ENCODE assay signal across 1 cellular context in the genomic region with DNA sequence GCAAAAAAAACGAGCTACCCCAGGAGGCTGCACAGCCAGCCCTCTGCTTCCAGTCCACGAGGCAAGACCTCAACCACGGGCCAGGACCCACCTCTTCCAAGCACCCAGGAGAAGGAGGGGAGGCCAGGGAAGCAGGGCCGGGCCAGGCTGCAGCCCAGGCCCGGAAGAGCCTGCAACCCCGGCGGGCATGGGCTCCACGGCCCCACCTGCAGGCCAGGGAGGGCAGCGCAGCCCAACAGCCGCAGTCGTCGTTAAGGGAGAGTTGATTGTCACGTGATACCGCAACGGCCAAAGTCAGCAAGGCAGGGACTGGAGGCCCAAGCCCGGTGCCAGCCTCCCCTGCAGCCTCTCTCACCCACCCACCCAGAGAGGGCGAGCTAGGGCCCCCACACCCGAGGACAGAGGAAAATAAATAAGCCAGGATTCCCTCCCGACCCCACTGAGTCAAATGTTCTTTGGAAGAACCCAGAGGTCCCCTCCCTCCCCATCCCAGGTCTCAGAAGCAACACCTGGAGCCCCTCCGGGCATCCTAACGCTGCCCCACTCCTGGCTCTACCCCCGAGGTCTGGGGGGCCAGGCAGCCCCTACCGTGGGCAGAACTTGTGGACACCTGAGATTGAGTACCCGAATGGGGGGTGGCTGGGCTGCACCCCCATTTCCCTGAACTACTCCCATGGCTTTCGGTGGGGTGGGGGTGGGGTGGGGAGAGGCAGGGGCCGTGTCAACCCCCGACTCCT.
TF ChIP-seq lines count a peak whose summit lies in the region.

No MANE protein-coding gene starts in this region.

TF ChIP-seq in K562, 482 proteins besides CTCF, POLR2A, EP300 and RAD21 (continued from another document and continues in another):
- TF ChIP-seq, protein P1, sequence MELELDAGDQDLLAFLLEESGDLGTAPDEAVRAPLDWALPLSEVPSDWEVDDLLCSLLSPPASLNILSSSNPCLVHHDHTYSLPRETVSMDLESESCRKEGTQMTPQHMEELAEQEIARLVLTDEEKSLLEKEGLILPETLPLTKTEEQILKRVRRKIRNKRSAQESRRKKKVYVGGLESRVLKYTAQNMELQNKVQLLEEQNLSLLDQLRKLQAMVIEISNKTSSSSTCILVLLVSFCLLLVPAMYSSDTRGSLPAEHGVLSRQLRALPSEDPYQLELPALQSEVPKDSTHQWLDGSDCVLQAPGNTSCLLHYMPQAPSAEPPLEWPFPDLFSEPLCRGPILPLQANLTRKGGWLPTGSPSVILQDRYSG (tag; conservative IDR thresholded peaks at IDR 0.05; ENCODE audit: low read depth) = no peak
- TF ChIP-seq FOXM1 (IDR thresholded peaks at IDR 0.05; ENCODE audit: low read depth) (no peak; the same call in 1 of the 2 replicates), FOXM1 (CRISPR knock-in tag; IDR thresholded peaks at IDR 0.05; ENCODE audit: low read depth) (no peak), CAMTA2 (CRISPR knock-in tag; conservative IDR thresholded peaks at IDR 0.05) (no peak), NFATC3 (IDR thresholded peaks at IDR 0.05) (no peak), PURB (CRISPR knock-in tag; IDR thresholded peaks at IDR 0.05; ENCODE audit: low read depth) (no peak), TCF3 (CRISPR knock-in tag; IDR thresholded peaks at IDR 0.05) (0 out of 2 replicates have a peak, but pooled peaks have one; percentile 13), ZNF124 (CRISPR knock-in tag; IDR thresholded peaks at IDR 0.05) (no peak), ZC3H4 (CRISPR knock-in tag; IDR thresholded peaks at IDR 0.05; ENCODE audit: borderline replicate concordance) (no peak), GTF2E2 (tag; IDR thresholded peaks at IDR 0.05) (no peak), PTBP1 (IDR thresholded peaks at IDR 0.05; ENCODE audit: low read depth, low read length) (no peak), CREB1 (IDR thresholded peaks at IDR 0.05) (peak; percentile 21), CREB1 (CRISPR knock-in tag; IDR thresholded peaks at IDR 0.05) (peak; percentile 68; the same call in 1 of the 2 replicates), POLR2AphosphoS2 (IDR thresholded peaks at IDR 0.05; ENCODE audit: low read length) (no peak), XRCC5 (IDR thresholded peaks at IDR 0.05; ENCODE audit: low read depth, low read length) (peak; percentile 95), GTF2F1 (IDR thresholded peaks at IDR 0.05; ENCODE audit: low read depth, low read length) (no peak), ZNF436 (CRISPR knock-in tag; IDR thresholded peaks at IDR 0.05) (no peak), BRF1 (IDR thresholded peaks at IDR 0.05; ENCODE audit: borderline replicate concordance, extremely low read depth, insufficient read length) (no peak), ETV6 (IDR thresholded peaks at IDR 0.05; ENCODE audit: borderline replicate concordance in 1 of 2, low read depth in 2 of 2, low read length in 1 of 2) (no peak), ETV6 (CRISPR knock-in tag; IDR thresholded peaks at IDR 0.05; ENCODE audit: borderline replicate concordance) (no peak), PHB2 (IDR thresholded peaks at IDR 0.05; ENCODE audit: low read depth) (no peak), SMAD2 (IDR thresholded peaks at IDR 0.05; ENCODE audit: low read depth, low read length) (no peak), HNRNPUL1 (IDR thresholded peaks at IDR 0.05; ENCODE audit: low read length) (no peak), SMARCC2 (IDR thresholded peaks at IDR 0.05; ENCODE audit: low read depth) (no peak), DNMT1 (IDR thresholded peaks at IDR 0.05) (no peak), CBFA2T3 (IDR thresholded peaks at IDR 0.05) (no peak), SRSF1 (IDR thresholded peaks at IDR 0.05; ENCODE audit: low read depth, low read length) (no peak), ELF1 (tag; IDR thresholded peaks at IDR 0.05) (peak; percentile 78), ZNF24 (IDR thresholded peaks at IDR 0.05) (no peak; the same call in 1 of the 2 replicates), HDGF (IDR thresholded peaks at IDR 0.05) (no peak), CBX5 (IDR thresholded peaks at IDR 0.05; ENCODE audit: borderline replicate concordance, low read depth) (no peak), ZNF212 (CRISPR knock-in tag; IDR thresholded peaks at IDR 0.05) (no peak), GABPA (tag; conservative IDR thresholded peaks at IDR 0.05; ENCODE audit: low read depth) (no peak; the same call in 1 of the 2 replicates), ZNF431 (CRISPR knock-in tag; IDR thresholded peaks at IDR 0.05) (no peak)
- TF ChIP-seq, protein P2, sequence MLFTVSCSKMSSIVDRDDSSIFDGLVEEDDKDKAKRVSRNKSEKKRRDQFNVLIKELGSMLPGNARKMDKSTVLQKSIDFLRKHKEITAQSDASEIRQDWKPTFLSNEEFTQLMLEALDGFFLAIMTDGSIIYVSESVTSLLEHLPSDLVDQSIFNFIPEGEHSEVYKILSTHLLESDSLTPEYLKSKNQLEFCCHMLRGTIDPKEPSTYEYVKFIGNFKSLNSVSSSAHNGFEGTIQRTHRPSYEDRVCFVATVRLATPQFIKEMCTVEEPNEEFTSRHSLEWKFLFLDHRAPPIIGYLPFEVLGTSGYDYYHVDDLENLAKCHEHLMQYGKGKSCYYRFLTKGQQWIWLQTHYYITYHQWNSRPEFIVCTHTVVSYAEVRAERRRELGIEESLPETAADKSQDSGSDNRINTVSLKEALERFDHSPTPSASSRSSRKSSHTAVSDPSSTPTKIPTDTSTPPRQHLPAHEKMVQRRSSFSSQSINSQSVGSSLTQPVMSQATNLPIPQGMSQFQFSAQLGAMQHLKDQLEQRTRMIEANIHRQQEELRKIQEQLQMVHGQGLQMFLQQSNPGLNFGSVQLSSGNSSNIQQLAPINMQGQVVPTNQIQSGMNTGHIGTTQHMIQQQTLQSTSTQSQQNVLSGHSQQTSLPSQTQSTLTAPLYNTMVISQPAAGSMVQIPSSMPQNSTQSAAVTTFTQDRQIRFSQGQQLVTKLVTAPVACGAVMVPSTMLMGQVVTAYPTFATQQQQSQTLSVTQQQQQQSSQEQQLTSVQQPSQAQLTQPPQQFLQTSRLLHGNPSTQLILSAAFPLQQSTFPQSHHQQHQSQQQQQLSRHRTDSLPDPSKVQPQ (CRISPR knock-in tag; IDR thresholded peaks at IDR 0.05; ENCODE audit: borderline replicate concordance) = no peak
- TF ChIP-seq, protein P3, sequence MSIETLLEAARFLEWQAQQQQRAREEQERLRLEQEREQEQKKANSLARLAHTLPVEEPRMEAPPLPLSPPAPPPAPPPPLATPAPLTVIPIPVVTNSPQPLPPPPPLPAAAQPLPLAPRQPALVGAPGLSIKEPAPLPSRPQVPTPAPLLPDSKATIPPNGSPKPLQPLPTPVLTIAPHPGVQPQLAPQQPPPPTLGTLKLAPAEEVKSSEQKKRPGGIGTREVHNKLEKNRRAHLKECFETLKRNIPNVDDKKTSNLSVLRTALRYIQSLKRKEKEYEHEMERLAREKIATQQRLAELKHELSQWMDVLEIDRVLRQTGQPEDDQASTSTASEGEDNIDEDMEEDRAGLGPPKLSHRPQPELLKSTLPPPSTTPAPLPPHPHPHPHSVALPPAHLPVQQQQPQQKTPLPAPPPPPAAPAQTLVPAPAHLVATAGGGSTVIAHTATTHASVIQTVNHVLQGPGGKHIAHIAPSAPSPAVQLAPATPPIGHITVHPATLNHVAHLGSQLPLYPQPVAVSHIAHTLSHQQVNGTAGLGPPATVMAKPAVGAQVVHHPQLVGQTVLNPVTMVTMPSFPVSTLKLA (conservative IDR thresholded peaks at IDR 0.05) = peak; percentile 71 to 72
- TF ChIP-seq, protein P4, sequence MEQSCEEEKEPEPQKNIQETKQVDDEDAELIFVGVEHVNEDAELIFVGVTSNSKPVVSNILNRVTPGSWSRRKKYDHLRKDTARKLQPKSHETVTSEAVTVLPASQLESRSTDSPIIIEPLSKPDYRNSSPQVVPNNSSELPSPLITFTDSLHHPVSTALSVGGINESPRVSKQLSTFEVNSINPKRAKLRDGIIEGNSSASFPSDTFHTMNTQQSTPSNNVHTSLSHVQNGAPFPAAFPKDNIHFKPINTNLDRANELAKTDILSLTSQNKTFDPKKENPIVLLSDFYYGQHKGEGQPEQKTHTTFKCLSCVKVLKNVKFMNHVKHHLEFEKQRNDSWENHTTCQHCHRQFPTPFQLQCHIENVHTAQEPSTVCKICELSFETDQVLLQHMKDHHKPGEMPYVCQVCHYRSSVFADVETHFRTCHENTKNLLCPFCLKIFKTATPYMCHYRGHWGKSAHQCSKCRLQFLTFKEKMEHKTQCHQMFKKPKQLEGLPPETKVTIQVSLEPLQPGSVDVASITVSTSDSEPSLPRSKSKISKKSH (CRISPR knock-in tag; IDR thresholded peaks at IDR 0.05) = no peak
- TF ChIP-seq, protein P5, sequence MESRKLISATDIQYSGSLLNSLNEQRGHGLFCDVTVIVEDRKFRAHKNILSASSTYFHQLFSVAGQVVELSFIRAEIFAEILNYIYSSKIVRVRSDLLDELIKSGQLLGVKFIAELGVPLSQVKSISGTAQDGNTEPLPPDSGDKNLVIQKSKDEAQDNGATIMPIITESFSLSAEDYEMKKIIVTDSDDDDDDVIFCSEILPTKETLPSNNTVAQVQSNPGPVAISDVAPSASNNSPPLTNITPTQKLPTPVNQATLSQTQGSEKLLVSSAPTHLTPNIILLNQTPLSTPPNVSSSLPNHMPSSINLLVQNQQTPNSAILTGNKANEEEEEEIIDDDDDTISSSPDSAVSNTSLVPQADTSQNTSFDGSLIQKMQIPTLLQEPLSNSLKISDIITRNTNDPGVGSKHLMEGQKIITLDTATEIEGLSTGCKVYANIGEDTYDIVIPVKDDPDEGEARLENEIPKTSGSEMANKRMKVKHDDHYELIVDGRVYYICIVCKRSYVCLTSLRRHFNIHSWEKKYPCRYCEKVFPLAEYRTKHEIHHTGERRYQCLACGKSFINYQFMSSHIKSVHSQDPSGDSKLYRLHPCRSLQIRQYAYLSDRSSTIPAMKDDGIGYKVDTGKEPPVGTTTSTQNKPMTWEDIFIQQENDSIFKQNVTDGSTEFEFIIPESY (CRISPR knock-in tag; IDR thresholded peaks at IDR 0.05) = no peak
- TF ChIP-seq, protein P6, sequence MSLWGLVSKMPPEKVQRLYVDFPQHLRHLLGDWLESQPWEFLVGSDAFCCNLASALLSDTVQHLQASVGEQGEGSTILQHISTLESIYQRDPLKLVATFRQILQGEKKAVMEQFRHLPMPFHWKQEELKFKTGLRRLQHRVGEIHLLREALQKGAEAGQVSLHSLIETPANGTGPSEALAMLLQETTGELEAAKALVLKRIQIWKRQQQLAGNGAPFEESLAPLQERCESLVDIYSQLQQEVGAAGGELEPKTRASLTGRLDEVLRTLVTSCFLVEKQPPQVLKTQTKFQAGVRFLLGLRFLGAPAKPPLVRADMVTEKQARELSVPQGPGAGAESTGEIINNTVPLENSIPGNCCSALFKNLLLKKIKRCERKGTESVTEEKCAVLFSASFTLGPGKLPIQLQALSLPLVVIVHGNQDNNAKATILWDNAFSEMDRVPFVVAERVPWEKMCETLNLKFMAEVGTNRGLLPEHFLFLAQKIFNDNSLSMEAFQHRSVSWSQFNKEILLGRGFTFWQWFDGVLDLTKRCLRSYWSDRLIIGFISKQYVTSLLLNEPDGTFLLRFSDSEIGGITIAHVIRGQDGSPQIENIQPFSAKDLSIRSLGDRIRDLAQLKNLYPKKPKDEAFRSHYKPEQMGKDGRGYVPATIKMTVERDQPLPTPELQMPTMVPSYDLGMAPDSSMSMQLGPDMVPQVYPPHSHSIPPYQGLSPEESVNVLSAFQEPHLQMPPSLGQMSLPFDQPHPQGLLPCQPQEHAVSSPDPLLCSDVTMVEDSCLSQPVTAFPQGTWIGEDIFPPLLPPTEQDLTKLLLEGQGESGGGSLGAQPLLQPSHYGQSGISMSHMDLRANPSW (CRISPR knock-in tag; IDR thresholded peaks at IDR 0.05) = no peak
- TF ChIP-seq, protein P7, sequence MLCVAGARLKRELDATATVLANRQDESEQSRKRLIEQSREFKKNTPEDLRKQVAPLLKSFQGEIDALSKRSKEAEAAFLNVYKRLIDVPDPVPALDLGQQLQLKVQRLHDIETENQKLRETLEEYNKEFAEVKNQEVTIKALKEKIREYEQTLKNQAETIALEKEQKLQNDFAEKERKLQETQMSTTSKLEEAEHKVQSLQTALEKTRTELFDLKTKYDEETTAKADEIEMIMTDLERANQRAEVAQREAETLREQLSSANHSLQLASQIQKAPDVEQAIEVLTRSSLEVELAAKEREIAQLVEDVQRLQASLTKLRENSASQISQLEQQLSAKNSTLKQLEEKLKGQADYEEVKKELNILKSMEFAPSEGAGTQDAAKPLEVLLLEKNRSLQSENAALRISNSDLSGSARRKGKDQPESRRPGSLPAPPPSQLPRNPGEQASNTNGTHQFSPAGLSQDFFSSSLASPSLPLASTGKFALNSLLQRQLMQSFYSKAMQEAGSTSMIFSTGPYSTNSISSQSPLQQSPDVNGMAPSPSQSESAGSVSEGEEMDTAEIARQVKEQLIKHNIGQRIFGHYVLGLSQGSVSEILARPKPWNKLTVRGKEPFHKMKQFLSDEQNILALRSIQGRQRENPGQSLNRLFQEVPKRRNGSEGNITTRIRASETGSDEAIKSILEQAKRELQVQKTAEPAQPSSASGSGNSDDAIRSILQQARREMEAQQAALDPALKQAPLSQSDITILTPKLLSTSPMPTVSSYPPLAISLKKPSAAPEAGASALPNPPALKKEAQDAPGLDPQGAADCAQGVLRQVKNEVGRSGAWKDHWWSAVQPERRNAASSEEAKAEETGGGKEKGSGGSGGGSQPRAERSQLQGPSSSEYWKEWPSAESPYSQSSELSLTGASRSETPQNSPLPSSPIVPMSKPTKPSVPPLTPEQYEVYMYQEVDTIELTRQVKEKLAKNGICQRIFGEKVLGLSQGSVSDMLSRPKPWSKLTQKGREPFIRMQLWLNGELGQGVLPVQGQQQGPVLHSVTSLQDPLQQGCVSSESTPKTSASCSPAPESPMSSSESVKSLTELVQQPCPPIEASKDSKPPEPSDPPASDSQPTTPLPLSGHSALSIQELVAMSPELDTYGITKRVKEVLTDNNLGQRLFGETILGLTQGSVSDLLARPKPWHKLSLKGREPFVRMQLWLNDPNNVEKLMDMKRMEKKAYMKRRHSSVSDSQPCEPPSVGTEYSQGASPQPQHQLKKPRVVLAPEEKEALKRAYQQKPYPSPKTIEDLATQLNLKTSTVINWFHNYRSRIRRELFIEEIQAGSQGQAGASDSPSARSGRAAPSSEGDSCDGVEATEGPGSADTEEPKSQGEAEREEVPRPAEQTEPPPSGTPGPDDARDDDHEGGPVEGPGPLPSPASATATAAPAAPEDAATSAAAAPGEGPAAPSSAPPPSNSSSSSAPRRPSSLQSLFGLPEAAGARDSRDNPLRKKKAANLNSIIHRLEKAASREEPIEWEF (CRISPR knock-in tag; IDR thresholded peaks at IDR 0.05) = no peak
- TF ChIP-seq, protein P8, sequence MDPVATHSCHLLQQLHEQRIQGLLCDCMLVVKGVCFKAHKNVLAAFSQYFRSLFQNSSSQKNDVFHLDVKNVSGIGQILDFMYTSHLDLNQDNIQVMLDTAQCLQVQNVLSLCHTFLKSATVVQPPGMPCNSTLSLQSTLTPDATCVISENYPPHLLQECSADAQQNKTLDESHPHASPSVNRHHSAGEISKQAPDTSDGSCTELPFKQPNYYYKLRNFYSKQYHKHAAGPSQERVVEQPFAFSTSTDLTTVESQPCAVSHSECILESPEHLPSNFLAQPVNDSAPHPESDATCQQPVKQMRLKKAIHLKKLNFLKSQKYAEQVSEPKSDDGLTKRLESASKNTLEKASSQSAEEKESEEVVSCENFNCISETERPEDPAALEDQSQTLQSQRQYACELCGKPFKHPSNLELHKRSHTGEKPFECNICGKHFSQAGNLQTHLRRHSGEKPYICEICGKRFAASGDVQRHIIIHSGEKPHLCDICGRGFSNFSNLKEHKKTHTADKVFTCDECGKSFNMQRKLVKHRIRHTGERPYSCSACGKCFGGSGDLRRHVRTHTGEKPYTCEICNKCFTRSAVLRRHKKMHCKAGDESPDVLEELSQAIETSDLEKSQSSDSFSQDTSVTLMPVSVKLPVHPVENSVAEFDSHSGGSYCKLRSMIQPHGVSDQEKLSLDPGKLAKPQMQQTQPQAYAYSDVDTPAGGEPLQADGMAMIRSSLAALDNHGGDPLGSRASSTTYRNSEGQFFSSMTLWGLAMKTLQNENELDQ (CRISPR knock-in tag; IDR thresholded peaks at IDR 0.05; ENCODE audit: borderline replicate concordance) = no peak
- TF ChIP-seq, protein P9, sequence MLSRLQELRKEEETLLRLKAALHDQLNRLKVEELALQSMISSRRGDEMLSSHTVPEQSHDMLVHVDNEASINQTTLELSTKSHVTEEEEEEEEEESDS (CRISPR knock-in tag; IDR thresholded peaks at IDR 0.05) = no peak
